3 cellular contexts compared by ENCODE assay signal in the genomic region with DNA sequence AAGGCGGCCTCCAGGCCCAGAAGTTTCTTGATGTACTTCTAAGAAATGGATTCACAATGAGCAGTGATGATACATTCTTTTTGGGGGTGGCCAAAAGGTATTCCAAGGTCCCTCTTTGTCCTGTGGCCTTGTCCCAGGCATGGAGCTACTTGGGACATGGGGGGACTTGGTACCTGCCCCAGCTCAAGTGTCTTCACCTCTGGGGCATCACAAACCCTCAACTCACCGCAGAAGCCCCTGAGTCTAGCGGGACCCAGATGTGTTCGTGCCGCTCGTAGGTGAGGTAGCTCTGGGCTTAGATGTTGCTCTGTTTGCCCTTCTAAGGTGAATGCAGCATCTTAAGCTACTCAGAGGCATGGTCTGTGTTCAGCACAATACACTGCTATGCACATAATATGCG.
"Had no signal": no experiment of that assay in that cellular context is flagged by ENCODE, and none has a peak within 500 bp of the region (broad histone marks: within the 10 kb centered on the region; RNA-seq: fewer than 3 reads in every experiment).

No MANE protein-coding gene starts in this region.

- DNase-seq: GDM1, GF-D8 had no signal

- ATAC-seq: GM12878 had no signal

- H3K4me3 ChIP-seq: GM12878 had no signal
